In the genomic region with DNA sequence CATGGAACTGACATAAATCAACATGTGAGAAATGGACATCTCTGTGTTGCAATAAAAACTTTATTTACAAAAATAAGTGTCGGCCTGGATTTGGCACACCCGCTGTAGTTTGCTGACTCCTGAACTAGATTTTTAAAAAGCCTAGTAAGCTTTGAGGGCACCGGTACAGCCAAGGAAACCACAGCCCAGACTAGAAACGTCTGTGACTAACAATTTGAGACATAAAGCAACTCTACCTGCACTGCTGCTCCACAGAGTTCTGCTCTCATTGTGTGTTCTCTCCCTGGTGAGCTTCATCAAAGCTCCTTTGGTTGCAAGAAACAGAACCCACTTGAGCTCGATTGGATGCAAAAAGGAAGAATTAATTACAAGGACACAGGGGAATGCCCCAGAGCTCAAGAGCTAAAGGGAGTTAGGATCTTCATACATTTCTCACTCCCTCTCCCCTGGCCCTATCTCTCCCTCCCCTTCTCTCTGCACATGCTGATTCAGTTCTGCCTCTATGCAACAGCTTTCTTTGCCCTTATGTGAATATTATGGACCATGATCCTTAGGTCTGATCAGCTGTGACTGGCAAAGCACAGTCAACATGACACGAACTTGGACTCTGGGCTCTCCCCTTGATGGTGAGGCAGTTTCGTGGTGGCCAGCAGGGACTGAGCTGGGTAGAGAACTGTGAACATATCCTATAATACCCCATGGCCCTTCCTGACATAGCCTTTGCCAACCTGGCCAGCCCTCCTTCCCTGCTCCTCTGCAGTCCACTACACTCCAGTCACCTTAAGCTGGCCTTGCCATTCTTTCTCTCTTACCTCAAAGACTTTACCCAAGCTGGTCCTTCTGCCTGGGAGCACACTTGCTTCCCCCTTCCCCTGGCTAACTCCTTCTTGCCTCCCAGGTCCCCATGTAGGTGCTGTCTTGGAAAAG, we compare ENCODE assay signal across 24 cellular contexts.
DNase-seq lines count a peak whose midpoint lies in the region; ATAC-seq, FAIRE-seq and TF ChIP-seq lines count a peak whose summit lies in the region.
"Had no signal": no experiment of that assay in that cellular context is flagged by ENCODE, and none has a peak within 500 bp of the region (broad histone marks: within the 10 kb centered on the region; RNA-seq: fewer than 3 reads in every experiment).

No MANE protein-coding gene starts in this region.

- no peaks in the 10 kb centered on the region for H3K36me3 ChIP-seq in HepG2 (replicated peaks in 1 of 2; ENCODE audit: control insufficient read depth in 1 of 2, insufficient read depth in 2 of 2, low read length in 2 of 2)
- no peaks in the 10 kb centered on the region for H3K36me3 ChIP-seq in right lobe of liver
- no peaks in the 10 kb centered on the region for H3K36me3 ChIP-seq in WERI-Rb-1
- H3K36me3 ChIP-seq: BLaER1 treated with 17β-estradiol and CSF1 and Interleukin-3, amounts not matched to agents 10 nM and 100 nM had no signal

- H3K4me1 ChIP-seq in HepG2 (ENCODE audit: insufficient read depth, low read length) (no peaks in the 10 kb centered on the region), right lobe of liver (no peaks in the 10 kb centered on the region)
- H3K4me1 ChIP-seq: A549; BLaER1 treated with 17β-estradiol and CSF1 and Interleukin-3, amounts not matched to agents 10 nM and 100 nM had no signal

- BruUV-seq in HepG2 (replicated peaks; lab: Mats Ljungman, UMichigan) (no TSS peak), Calu3 (replicated peaks; lab: Mats Ljungman, UMichigan) (no TSS peak)

- intact Hi-C loops in HepG2 (cut with micrococcal nuclease; ENCODE audit: unreplicated experiment): no loop called here
- intact Hi-C loops in right lobe of liver (cut with DNase I): no loop called here
- intact Hi-C loops in Calu3 (cut with micrococcal nuclease; ENCODE audit: unreplicated experiment): no loop called here

- H3K4me1 Mint-ChIP-seq in activated T-helper 17 cell treated with anti-CD3 and anti-CD28 coated beads, Interleukin-2, amount 50 U/mL, for 72 hours: no peaks in the 10 kb centered on the region
- peaks cover 10% of the 10 kb centered on the region for H3K4me1 Mint-ChIP-seq in stimulated activated effector memory CD8-positive, alpha-beta T cell treated with anti-CD3 and anti-CD28 coated beads, Interleukin-12 subunit alpha, Interleukin-12 subunit beta, amount 100 ng/mL, for 72 hours
- H3K4me1 Mint-ChIP-seq in Calu3 (ENCODE audit: low read depth, unreplicated experiment): no peaks in the 10 kb centered on the region

- H3K27ac Mint-ChIP-seq in activated T-helper 17 cell treated with anti-CD3 and anti-CD28 coated beads, Interleukin-2, amount 50 U/mL, for 72 hours: no peak overlapping the region
- no peak overlapping the region for H3K27ac Mint-ChIP-seq in stimulated activated effector memory CD8-positive, alpha-beta T cell treated with anti-CD3 and anti-CD28 coated beads, Interleukin-12 subunit alpha, Interleukin-12 subunit beta, amount 100 ng/mL, for 72 hours
- H3K27ac Mint-ChIP-seq in Calu3 (ENCODE audit: unreplicated experiment): no peak overlapping the region
- H3K27ac Mint-ChIP-seq: CD4-positive, alpha-beta T cell had no signal

- no peak for TF ChIP-seq CTCF in HepG2 (CRISPR knock-in tag; IDR thresholded peaks at IDR 0.05)
- no peak for TF ChIP-seq CTCF in right lobe of liver (IDR thresholded peaks at IDR 0.05)
- no peak for TF ChIP-seq CTCF in WERI-Rb-1 (IDR thresholded peaks at IDR 0.05; ENCODE audit: low read depth, low read length)
- no peak for TF ChIP-seq CTCF in Calu3 (IDR thresholded peaks at IDR 0.05; ENCODE audit: unreplicated experiment)

- H3K36me3 Mint-ChIP-seq in activated T-helper 17 cell treated with anti-CD3 and anti-CD28 coated beads, Interleukin-2, amount 50 U/mL, for 72 hours (ENCODE audit: low read depth): no peaks in the 10 kb centered on the region
- no peaks in the 10 kb centered on the region for H3K36me3 Mint-ChIP-seq in stimulated activated effector memory CD8-positive, alpha-beta T cell treated with anti-CD3 and anti-CD28 coated beads, Interleukin-12 subunit alpha, Interleukin-12 subunit beta, amount 100 ng/mL, for 72 hours
- H3K36me3 Mint-ChIP-seq in Calu3 (ENCODE audit: insufficient read depth, unreplicated experiment): no peaks in the 10 kb centered on the region

- no peak for FAIRE-seq in HepG2 (lab: Jason Lieb, UNC)
- FAIRE-seq: A549, GM12878, GM19239, HTR-8/SVneo had no signal

- no peak overlapping the region for H2AFZ ChIP-seq in HepG2 (ENCODE audit: low read length)

- no peak for TF ChIP-seq POLR2A in HepG2 (IDR thresholded peaks at IDR 0.05; ENCODE audit: insufficient read depth in 1 of 2, low read depth in 2 of 2, low read length in 2 of 2)
- no peak for TF ChIP-seq POLR2A in right lobe of liver (IDR thresholded peaks at IDR 0.05)

- no peaks in the 10 kb centered on the region for H3K79me2 ChIP-seq in HepG2 (ENCODE audit: insufficient read depth, low read length)

- TF ChIP-seq RAD21 in HepG2 (CRISPR knock-in tag; IDR thresholded peaks at IDR 0.05): no peak

- CTCF ChIA-PET in HepG2 (lab: Yijun Ruan, JAX; ENCODE audit: low intra/inter-chr PET ratio, low total read pairs): no interaction called here
- CTCF ChIA-PET in Calu3 (lab: Charles Lee): interaction anchor here (0.6 kb wide), 1 partner anchor 265 kb away, joined by 3 read pairs; no protein-coding TSS in a partner anchor

- DNase-seq in HepG2 (ENCODE audit: low spot score) (no peak), right lobe of liver (no peak), WERI-Rb-1 (no peak), Calu3 (no peak)
- DNase-seq in stimulated activated effector memory CD8-positive, alpha-beta T cell treated with anti-CD3 and anti-CD28 coated beads, Interleukin-12 subunit alpha, Interleukin-12 subunit beta, amount 100 ng/mL, for 72 hours (ENCODE audit: low spot score in 2 of 2): no peak
- DNase-seq: AML-193; CD4-positive, alpha-beta T cell; EL; GDM1; KG1; MM.1S; NCI-H2029; NCI-H2227 treated with DMSO at 0.1 percent for 48 hours; NCI-H69; SHP77 treated with DMSO at 0.1 percent for 48 hours had no signal

- H3K27me3 ChIP-seq in HepG2 (ENCODE audit: control insufficient read depth in 1 of 2, insufficient read depth in 2 of 2, low read length in 2 of 2) (peaks cover 0 to 13% of the 10 kb centered on the region in 2 experiments; a peak in 1 of 5 replicates), right lobe of liver (no peaks in the 10 kb centered on the region), WERI-Rb-1 (ENCODE audit: insufficient read depth, low read depth, severe bottlenecking) (no peaks in the 10 kb centered on the region)
- H3K27me3 ChIP-seq: BLaER1 treated with 17β-estradiol and CSF1 and Interleukin-3, amounts not matched to agents 10 nM and 100 nM had no signal

- 35% methylated on average over 7 of the region's 7 CpGs for WGBS in HepG2 (ENCODE audit: low lambda C conversion rate)
- 31% methylated on average over 7 of the region's 7 CpGs for WGBS in right lobe of liver (ENCODE audit: insufficient coverage, low coverage, low lambda C conversion rate, missing lambda C conversion rate)

- H3K9ac ChIP-seq in HepG2 (ENCODE audit: insufficient read depth, low read depth, low read length): no peak overlapping the region
- H3K9ac ChIP-seq: BLaER1 treated with 17β-estradiol and CSF1 and Interleukin-3, amounts not matched to agents 10 nM and 100 nM had no signal

- H3K27ac ChIP-seq in HepG2 (ENCODE audit: extremely low read length, insufficient read depth, low read length) (no peak overlapping the region), right lobe of liver (no peak overlapping the region), WERI-Rb-1 (no peak overlapping the region)
- H3K27ac ChIP-seq: A549; BLaER1 treated with 17β-estradiol and CSF1 and Interleukin-3, amounts not matched to agents 10 nM and 100 nM had no signal

- no peaks in the 10 kb centered on the region for H4K20me1 ChIP-seq in HepG2 (ENCODE audit: insufficient read depth, low read length)
- H4K20me1 ChIP-seq: BLaER1 treated with 17β-estradiol and CSF1 and Interleukin-3, amounts not matched to agents 10 nM and 100 nM had no signal

- TF ChIP-seq EP300 in HepG2 (IDR thresholded peaks at IDR 0.05; ENCODE audit: low read depth in 2 of 2, low read length in 2 of 2) (no peak), HepG2 (CRISPR knock-in tag; IDR thresholded peaks at IDR 0.05; ENCODE audit: borderline replicate concordance) (no peak)

- H3K9me3 ChIP-seq in HepG2 (ENCODE audit: low read length): no peaks in the 10 kb centered on the region
- H3K9me3 ChIP-seq in right lobe of liver: no peaks in the 10 kb centered on the region
- no peaks in the 10 kb centered on the region for H3K9me3 ChIP-seq in WERI-Rb-1 (ENCODE audit: severe bottlenecking)
- H3K9me3 ChIP-seq: A549; BLaER1 treated with 17β-estradiol and CSF1 and Interleukin-3, amounts not matched to agents 10 nM and 100 nM had no signal

- POLR2A ChIA-PET in HepG2 (lab: Yijun Ruan, JAX): no interaction called here

- H3K4me2 ChIP-seq in HepG2 (ENCODE audit: low read depth, low read length): no peak overlapping the region
- H3K4me2 ChIP-seq: A549; BLaER1 treated with 17β-estradiol and CSF1 and Interleukin-3, amounts not matched to agents 10 nM and 100 nM had no signal

- ATAC-seq in HepG2 (peak; percentile 74), right lobe of liver (no peak), GM18870 (IDR thresholded peaks at IDR 0.05; ENCODE audit: unreplicated experiment) (no peak)
- peak; percentile 84 for ATAC-seq in activated T-helper 17 cell treated with anti-CD3 and anti-CD28 coated beads, Interleukin-2, amount 50 U/mL, for 72 hours (replicated peaks)
- peak; percentile 72 for ATAC-seq in stimulated activated effector memory CD8-positive, alpha-beta T cell treated with anti-CD3 and anti-CD28 coated beads, Interleukin-12 subunit alpha, Interleukin-12 subunit beta, amount 100 ng/mL, for 72 hours
- ATAC-seq: A549, GM12878, HCT116, Panc1 had no signal

- no peak overlapping the region for H3K4me3 Mint-ChIP-seq in activated T-helper 17 cell treated with anti-CD3 and anti-CD28 coated beads, Interleukin-2, amount 50 U/mL, for 72 hours
- H3K4me3 Mint-ChIP-seq in stimulated activated effector memory CD8-positive, alpha-beta T cell treated with anti-CD3 and anti-CD28 coated beads, Interleukin-12 subunit alpha, Interleukin-12 subunit beta, amount 100 ng/mL, for 72 hours: no peak overlapping the region
- no peak overlapping the region for H3K4me3 Mint-ChIP-seq in Calu3 (ENCODE audit: low read depth, unreplicated experiment)
- H3K4me3 Mint-ChIP-seq: CD4-positive, alpha-beta T cell had no signal

- H3K27me3 Mint-ChIP-seq in activated T-helper 17 cell treated with anti-CD3 and anti-CD28 coated beads, Interleukin-2, amount 50 U/mL, for 72 hours: peaks cover 42% of the 10 kb centered on the region
- H3K27me3 Mint-ChIP-seq in Calu3 (ENCODE audit: unreplicated experiment): peaks cover 55% of the 10 kb centered on the region

- no peak overlapping the region for H3K4me3 ChIP-seq in HepG2 (replicated peaks in 1 of 3; ENCODE audit: insufficient read depth in 1 of 3, low read depth in 2 of 3, low read length in 3 of 3)
- no peak overlapping the region for H3K4me3 ChIP-seq in right lobe of liver
- H3K4me3 ChIP-seq in WERI-Rb-1 (ENCODE audit: low read depth, low read length): no peak overlapping the region
- H3K4me3 ChIP-seq: A549; BLaER1 treated with 17β-estradiol and CSF1 and Interleukin-3, amounts not matched to agents 10 nM and 100 nM; GM12878 had no signal

- in situ Hi-C loops in HepG2 (cut with HindIII; ENCODE audit: extremely low pct_ligation_motif_present, low pct_unique_long_range_greater_than_20kb): no loop called here

- H3K9me3 Mint-ChIP-seq in activated T-helper 17 cell treated with anti-CD3 and anti-CD28 coated beads, Interleukin-2, amount 50 U/mL, for 72 hours: no peaks in the 10 kb centered on the region
- no peaks in the 10 kb centered on the region for H3K9me3 Mint-ChIP-seq in stimulated activated effector memory CD8-positive, alpha-beta T cell treated with anti-CD3 and anti-CD28 coated beads, Interleukin-12 subunit alpha, Interleukin-12 subunit beta, amount 100 ng/mL, for 72 hours
- no peaks in the 10 kb centered on the region for H3K9me3 Mint-ChIP-seq in Calu3 (ENCODE audit: low read depth, unreplicated experiment)
- H3K9me3 Mint-ChIP-seq: CD4-positive, alpha-beta T cell had no signal

Comparison
In these comparisons a context has a peak if more than half of its experiments do, and no peak if none do; other contexts are left out.
1. ATAC-seq: peak in HepG2 (single experiment), activated T-helper 17 cell treated with anti-CD3 and anti-CD28 coated beads, Interleukin-2, amount 50 U/mL, for 72 hours (single experiment) and stimulated activated effector memory CD8-positive, alpha-beta T cell treated with anti-CD3 and anti-CD28 coated beads, Interleukin-12 subunit alpha, Interleukin-12 subunit beta, amount 100 ng/mL, for 72 hours (single experiment); none in right lobe of liver (0 of 4) and GM18870 (single experiment).